In the genomic region with DNA sequence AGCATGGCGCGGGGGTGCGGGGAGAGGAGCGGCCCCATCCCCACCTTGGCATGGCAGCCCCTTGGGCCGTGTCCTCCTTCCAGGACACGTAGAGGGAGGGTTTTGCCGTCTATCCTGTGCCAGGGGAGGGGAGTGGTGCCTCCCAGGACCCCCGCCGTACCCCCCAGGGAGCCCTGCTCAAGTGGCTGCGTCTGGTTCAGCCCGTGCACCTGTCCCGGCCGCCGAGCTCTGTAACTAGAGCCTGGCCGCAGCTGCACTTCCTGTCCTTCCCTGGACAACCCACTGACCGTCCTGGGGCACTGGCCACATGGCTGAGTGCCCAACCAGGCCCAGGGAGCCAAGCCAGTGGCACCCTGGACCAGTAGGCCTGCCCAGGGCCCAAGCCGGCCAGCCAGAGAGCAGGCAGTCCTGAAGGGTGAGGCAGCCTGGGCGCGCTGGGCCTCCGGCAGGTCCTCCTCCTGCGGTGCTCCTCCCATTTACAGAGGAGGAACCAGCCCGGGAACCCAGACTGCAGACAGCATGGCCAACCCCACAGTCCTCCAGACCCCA, we compare ENCODE assay signal across 1 cellular context.
TF ChIP-seq lines count a peak whose summit lies in the region.

No MANE protein-coding gene starts in this region.

TF ChIP-seq in HepG2, 621 proteins besides CTCF, POLR2A, EP300 and RAD21:
- TF ChIP-seq AGO2 (optimal IDR thresholded peaks at IDR 0.05; ENCODE audit: low read depth, low read length) (peak; percentile 72), ZNF670 (CRISPR knock-in tag; IDR thresholded peaks at IDR 0.05; ENCODE audit: borderline replicate concordance) (no peak), RBM39 (IDR thresholded peaks at IDR 0.05; ENCODE audit: low read depth, low read length, poor library complexity, severe bottlenecking) (peak; percentile 2), ZNF768 (CRISPR knock-in tag; IDR thresholded peaks at IDR 0.05) (0 out of 2 replicates have a peak, but pooled peaks have one; percentile 10), HNRNPLL (IDR thresholded peaks at IDR 0.05; ENCODE audit: low read depth, low read length, poor library complexity, severe bottlenecking) (peak; percentile 16), HNRNPL (IDR thresholded peaks at IDR 0.05; ENCODE audit: low read depth, low read length) (peak; percentile 32; the same call in 1 of the 2 replicates), RBFOX2 (IDR thresholded peaks at IDR 0.05; ENCODE audit: low read depth, low read length) (peak; percentile 60; the same call in 1 of the 2 replicates)
- TF ChIP-seq, protein P1, sequence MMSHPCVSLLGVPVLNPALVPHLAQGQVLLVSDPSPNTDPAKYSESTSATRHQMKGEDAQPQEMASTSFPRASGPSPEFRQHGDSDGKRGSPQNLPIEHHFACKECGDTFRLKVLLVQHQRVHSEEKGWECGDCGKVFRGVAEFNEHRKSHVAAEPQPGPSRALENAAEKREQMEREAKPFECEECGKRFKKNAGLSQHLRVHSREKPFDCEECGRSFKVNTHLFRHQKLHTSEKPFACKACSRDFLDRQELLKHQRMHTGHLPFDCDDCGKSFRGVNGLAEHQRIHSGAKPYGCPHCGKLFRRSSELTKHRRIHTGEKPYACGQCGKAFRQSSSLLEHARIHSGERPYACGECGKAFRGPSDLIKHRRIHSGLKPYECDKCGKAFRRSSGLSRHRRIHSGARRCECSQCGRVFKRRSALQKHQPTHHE (CRISPR knock-in tag; IDR thresholded peaks at IDR 0.05; ENCODE audit: borderline replicate concordance): no peak
